Comparison of ENCODE assay signal across 9 cellular contexts in the genomic region with DNA sequence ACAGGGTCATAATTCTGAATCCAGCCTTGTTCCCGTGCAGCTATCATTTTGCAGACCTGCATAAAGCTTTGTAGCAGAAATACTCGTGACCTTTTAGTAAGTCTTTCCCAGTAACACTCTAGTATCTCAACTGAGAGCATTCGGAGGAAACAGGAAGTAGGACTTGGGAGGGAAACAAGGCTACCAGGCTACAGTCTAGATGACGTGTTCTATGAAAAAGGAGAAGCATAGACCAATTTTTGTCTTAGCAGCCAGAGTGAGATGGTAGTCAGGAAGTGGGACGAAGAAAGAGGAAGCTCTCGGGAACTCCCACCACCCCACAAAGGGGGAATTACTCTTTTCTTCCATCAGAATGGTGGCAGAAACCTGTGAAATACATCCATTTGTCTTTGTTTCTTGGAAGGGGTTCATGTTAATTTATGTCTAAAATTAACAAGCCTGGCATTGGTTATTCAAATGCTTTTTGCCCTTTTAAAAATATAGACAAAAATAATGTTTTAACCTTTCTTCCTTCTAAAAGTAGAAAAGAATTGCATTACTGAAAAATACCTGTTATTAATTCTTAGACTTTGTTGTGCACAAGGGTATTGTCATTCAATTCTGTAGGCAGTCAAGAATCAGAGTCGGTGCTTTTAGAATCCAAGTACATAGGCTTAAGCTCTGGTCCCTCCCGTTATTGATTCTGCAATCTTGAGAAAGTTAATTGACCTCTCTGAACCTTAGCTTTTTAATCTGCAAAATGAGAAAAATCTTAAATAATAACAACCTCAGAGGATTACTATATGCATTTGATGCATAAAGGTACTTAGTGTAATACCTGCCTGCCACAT. TPM values are rescaled to one million over a fixed set of nuclear protein-coding genes. Genes with fewer than 3 reads are reported as not detected.
A peak's percentile ranks its signal among the peaks of the same experiment; 100 is the strongest.
DNase-seq lines count a peak whose midpoint lies in the region; ATAC-seq, FAIRE-seq and TF ChIP-seq lines count a peak whose summit lies in the region.
"Had no signal": no experiment of that assay in that cellular context is flagged by ENCODE, and none has a peak within 500 bp of the region (broad histone marks: within the 10 kb centered on the region; RNA-seq: fewer than 3 reads in every experiment).

No MANE protein-coding gene starts in this region.

- H3K9ac ChIP-seq in DND-41 (ENCODE audit: low read depth, low read length) (no peak overlapping the region), astrocyte (ENCODE audit: low read length) (no peak overlapping the region)

- H3K4me3 Mint-ChIP-seq in astrocyte (ENCODE audit: unreplicated experiment): no peak overlapping the region
- no peak overlapping the region for H3K4me3 Mint-ChIP-seq in activated naive CD4-positive, alpha-beta T cell treated with anti-CD3 and anti-CD28 coated beads for 36 hours

- H4K20me1 ChIP-seq in DND-41 (ENCODE audit: insufficient read depth, low read length) (no peaks in the 10 kb centered on the region), astrocyte (ENCODE audit: insufficient read depth, low read length) (no peaks in the 10 kb centered on the region), osteoblast (ENCODE audit: insufficient read depth, low read length) (no peaks in the 10 kb centered on the region)

- H3K36me3 ChIP-seq in DND-41 (ENCODE audit: insufficient read depth, low read length) (no peaks in the 10 kb centered on the region), astrocyte (ENCODE audit: insufficient read depth, low read length) (no peaks in the 10 kb centered on the region), osteoblast (ENCODE audit: insufficient read depth, low read length) (no peaks in the 10 kb centered on the region)

- intact Hi-C loops in activated naive CD4-positive, alpha-beta T cell treated with anti-CD3 and anti-CD28 coated beads for 36 hours (cut with micrococcal nuclease): no loop called here

- no peaks in the 10 kb centered on the region for H3K36me3 Mint-ChIP-seq in astrocyte (ENCODE audit: low read depth, unreplicated experiment)
- no peaks in the 10 kb centered on the region for H3K36me3 Mint-ChIP-seq in activated naive CD4-positive, alpha-beta T cell treated with anti-CD3 and anti-CD28 coated beads for 36 hours (ENCODE audit: low read depth)
- H3K36me3 Mint-ChIP-seq: activated naive CD4-positive, alpha-beta T cell treated with anti-CD3 and anti-CD28 coated beads, Interleukin-2, amount 50 U/mL, for 72 hours had no signal

- H3K27me3 Mint-ChIP-seq in astrocyte (ENCODE audit: low read depth, unreplicated experiment): no peaks in the 10 kb centered on the region
- no peaks in the 10 kb centered on the region for H3K27me3 Mint-ChIP-seq in activated naive CD4-positive, alpha-beta T cell treated with anti-CD3 and anti-CD28 coated beads for 36 hours (ENCODE audit: low read depth)

- H3K4me1 ChIP-seq in DND-41 (ENCODE audit: insufficient read depth, low read length) (peaks cover 53% of the 10 kb centered on the region), astrocyte (ENCODE audit: insufficient read depth, low read length) (no peaks in the 10 kb centered on the region), osteoblast (ENCODE audit: insufficient read depth, low read length) (peaks cover 10% of the 10 kb centered on the region)

- H3K4me2 ChIP-seq in DND-41 (ENCODE audit: insufficient read depth, low read length): 0 out of 2 replicates have a peak overlapping the region, but pooled peaks have one; percentile 16
- H3K4me2 ChIP-seq in astrocyte (ENCODE audit: low read length): no peak overlapping the region
- H3K4me2 ChIP-seq in osteoblast (ENCODE audit: insufficient read depth, low read length): no peak overlapping the region

- no peak overlapping the region for H3K27ac Mint-ChIP-seq in astrocyte (ENCODE audit: unreplicated experiment)
- no peak overlapping the region for H3K27ac Mint-ChIP-seq in activated naive CD4-positive, alpha-beta T cell treated with anti-CD3 and anti-CD28 coated beads for 36 hours

- no peak for DNase-seq in DND-41
- no peak for DNase-seq in astrocyte (ENCODE audit: low read depth)
- no peak for DNase-seq in osteoblast (ENCODE audit: insufficient read length, low spot score, missing footprints)
- no peak for DNase-seq in activated naive CD4-positive, alpha-beta T cell treated with anti-CD3 and anti-CD28 coated beads for 36 hours
- no peak for DNase-seq in EL
- no peak for DNase-seq in stimulated activated CD4-positive, alpha-beta T cell treated with anti-CD3 and anti-CD28 coated beads, Interleukin-12 subunit alpha, Interleukin-12 subunit beta, amount 100 ng/mL, for 4 hours

- H3K4me1 Mint-ChIP-seq in astrocyte (ENCODE audit: low read depth, unreplicated experiment): peaks cover 2% of the 10 kb centered on the region
- H3K4me1 Mint-ChIP-seq in activated naive CD4-positive, alpha-beta T cell treated with anti-CD3 and anti-CD28 coated beads for 36 hours (ENCODE audit: low read depth): peaks cover 9% of the 10 kb centered on the region

- no peak for FAIRE-seq in astrocyte (lab: Jason Lieb, UNC)

- no peaks in the 10 kb centered on the region for H3K27me3 ChIP-seq in DND-41 (ENCODE audit: insufficient read depth, low read length, poor library complexity)
- H3K27me3 ChIP-seq in astrocyte (ENCODE audit: insufficient read depth, low read length): no peaks in the 10 kb centered on the region
- no peaks in the 10 kb centered on the region for H3K27me3 ChIP-seq in osteoblast (ENCODE audit: insufficient read depth, low read length)

- peak overlapping the region; percentile 48 for H3K27ac ChIP-seq in DND-41 (ENCODE audit: low read length)
- no peak overlapping the region for H3K27ac ChIP-seq in astrocyte (ENCODE audit: low read depth, low read length)
- no peak overlapping the region for H3K27ac ChIP-seq in osteoblast (ENCODE audit: low read depth, low read length)

- H3K9me3 Mint-ChIP-seq in astrocyte (ENCODE audit: unreplicated experiment): no peaks in the 10 kb centered on the region
- H3K9me3 Mint-ChIP-seq in activated naive CD4-positive, alpha-beta T cell treated with anti-CD3 and anti-CD28 coated beads for 36 hours: no peaks in the 10 kb centered on the region
- H3K9me3 Mint-ChIP-seq: activated naive CD4-positive, alpha-beta T cell treated with anti-CD3 and anti-CD28 coated beads, Interleukin-2, amount 50 U/mL, for 72 hours had no signal

- CTCF ChIA-PET in activated naive CD4-positive, alpha-beta T cell treated with anti-CD3 and anti-CD28 coated beads for 36 hours (lab: Charles Lee): no interaction called here

- H3K9me3 ChIP-seq in DND-41 (ENCODE audit: insufficient read depth, low read length, severe bottlenecking) (no peaks in the 10 kb centered on the region), astrocyte (ENCODE audit: insufficient read depth, low read depth, low read length) (no peaks in the 10 kb centered on the region), osteoblast (ENCODE audit: low read depth, low read length) (no peaks in the 10 kb centered on the region)

- H2AFZ ChIP-seq in DND-41 (ENCODE audit: low read depth, low read length) (peak overlapping the region; percentile 83), astrocyte (ENCODE audit: low read depth, low read length) (peak overlapping the region; percentile 67), osteoblast (ENCODE audit: low read length) (peak overlapping the region; percentile 94)

- no peak for TF ChIP-seq CTCF in DND-41 (IDR thresholded peaks at IDR 0.05; ENCODE audit: borderline replicate concordance, extremely low read depth, low read length, poor library complexity, severe bottlenecking)
- no peak for TF ChIP-seq CTCF in astrocyte (IDR thresholded peaks at IDR 0.05; ENCODE audit: insufficient read depth, low read depth, low read length)
- TF ChIP-seq CTCF in osteoblast (IDR thresholded peaks at IDR 0.05; ENCODE audit: extremely low read depth, low read depth, low read length): no peak

- H3K79me2 ChIP-seq in DND-41 (ENCODE audit: insufficient read depth, low read length) (no peaks in the 10 kb centered on the region), astrocyte (ENCODE audit: insufficient read depth, low read length) (no peaks in the 10 kb centered on the region), osteoblast (ENCODE audit: insufficient read depth, low read length) (no peaks in the 10 kb centered on the region)

- H3K4me3 ChIP-seq in DND-41 (ENCODE audit: low read depth in 1 of 2, low read length in 2 of 2) (no peak overlapping the region), astrocyte (ENCODE audit: insufficient read depth, low read depth, low read length) (no peak overlapping the region), osteoblast (ENCODE audit: insufficient read depth, low read length) (no peak overlapping the region)

- peak; percentile 43 for ATAC-seq in DND-41 (ENCODE audit: insufficient read depth, low read depth)
- peak; percentile 92 for ATAC-seq in GM21390 (IDR thresholded peaks at IDR 0.05; ENCODE audit: unreplicated experiment)
- peak; percentile 63 for ATAC-seq in HG03521 (IDR thresholded peaks at IDR 0.05; ENCODE audit: unreplicated experiment)

RNA-seq across cellular contexts. Expression of gene SUCNR1, which starts 1.6 kb away (rescaled TPM):
- 0.17 TPM in 1 of 2 replicates, not detected in the other for total RNA-seq in astrocyte
- total RNA-seq in osteoblast: under 0.01 TPM in 1 of 2 replicates, not detected in the other
- not detected for total RNA-seq in activated naive CD4-positive, alpha-beta T cell treated with anti-CD3 and anti-CD28 coated beads for 36 hours
- total RNA-seq: activated naive CD4-positive, alpha-beta T cell treated with anti-CD3 and anti-CD28 coated beads, Interleukin-2, amount 50 U/mL, for 72 hours had no signal

RNA-seq across cellular contexts. Expression of gene AADAC, which starts 57.9 kb away (rescaled TPM):
- total RNA-seq in astrocyte: not detected in 2 replicates
- total RNA-seq in osteoblast: not detected in 2 replicates
- not detected for total RNA-seq in activated naive CD4-positive, alpha-beta T cell treated with anti-CD3 and anti-CD28 coated beads for 36 hours
- total RNA-seq: activated naive CD4-positive, alpha-beta T cell treated with anti-CD3 and anti-CD28 coated beads, Interleukin-2, amount 50 U/mL, for 72 hours had no signal
